In genomic region chr5:122019936-122020590, GRCh38 we compare ENCODE assay signal across 1 cellular context.
TF ChIP-seq lines count a peak whose summit lies in the region.

No MANE protein-coding gene starts in this region.

TF ChIP-seq in SK-N-SH treated with all-trans-retinoic acid at 6 μM for 48 hours, 23 proteins besides CTCF, POLR2A, EP300 and RAD21 (continued from another document):
- TF ChIP-seq TSHZ2 (CRISPR knock-in tag; IDR thresholded peaks at IDR 0.05), result no peak
- TF ChIP-seq ZC3H10 (CRISPR knock-in tag; IDR thresholded peaks at IDR 0.05), result no peak
- TF ChIP-seq OSR1 (CRISPR knock-in tag; IDR thresholded peaks at IDR 0.05), result no peak
- no peak for TF ChIP-seq ESRRG (CRISPR knock-in tag; IDR thresholded peaks at IDR 0.05)
- no peak for TF ChIP-seq ZFP30 (CRISPR knock-in tag; IDR thresholded peaks at IDR 0.05)
- no peak for TF ChIP-seq PPARA (CRISPR knock-in tag; IDR thresholded peaks at IDR 0.05; ENCODE audit: borderline replicate concordance)
- TF ChIP-seq ZFP3 (CRISPR knock-in tag; IDR thresholded peaks at IDR 0.05), result no peak
- no peak for TF ChIP-seq ARNTL (CRISPR knock-in tag; IDR thresholded peaks at IDR 0.05; ENCODE audit: borderline replicate concordance, low read depth)
- TF ChIP-seq TCF4 (CRISPR knock-in tag; IDR thresholded peaks at IDR 0.05; ENCODE audit: borderline replicate concordance), result no peak
- no peak for TF ChIP-seq BACH2 (CRISPR knock-in tag; IDR thresholded peaks at IDR 0.05; ENCODE audit: borderline replicate concordance)
- TF ChIP-seq, protein P1, sequence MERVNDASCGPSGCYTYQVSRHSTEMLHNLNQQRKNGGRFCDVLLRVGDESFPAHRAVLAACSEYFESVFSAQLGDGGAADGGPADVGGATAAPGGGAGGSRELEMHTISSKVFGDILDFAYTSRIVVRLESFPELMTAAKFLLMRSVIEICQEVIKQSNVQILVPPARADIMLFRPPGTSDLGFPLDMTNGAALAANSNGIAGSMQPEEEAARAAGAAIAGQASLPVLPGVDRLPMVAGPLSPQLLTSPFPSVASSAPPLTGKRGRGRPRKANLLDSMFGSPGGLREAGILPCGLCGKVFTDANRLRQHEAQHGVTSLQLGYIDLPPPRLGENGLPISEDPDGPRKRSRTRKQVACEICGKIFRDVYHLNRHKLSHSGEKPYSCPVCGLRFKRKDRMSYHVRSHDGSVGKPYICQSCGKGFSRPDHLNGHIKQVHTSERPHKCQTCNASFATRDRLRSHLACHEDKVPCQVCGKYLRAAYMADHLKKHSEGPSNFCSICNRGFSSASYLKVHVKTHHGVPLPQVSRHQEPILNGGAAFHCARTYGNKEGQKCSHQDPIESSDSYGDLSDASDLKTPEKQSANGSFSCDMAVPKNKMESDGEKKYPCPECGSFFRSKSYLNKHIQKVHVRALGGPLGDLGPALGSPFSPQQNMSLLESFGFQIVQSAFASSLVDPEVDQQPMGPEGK (CRISPR knock-in tag; IDR thresholded peaks at IDR 0.05; ENCODE audit: borderline replicate concordance), result no peak
- no peak for TF ChIP-seq CSDC2 (CRISPR knock-in tag; IDR thresholded peaks at IDR 0.05)
- TF ChIP-seq SNAI2 (CRISPR knock-in tag; IDR thresholded peaks at IDR 0.05), result no peak
